In genomic region chr6:33320315-33321181, GRCh38 we compare ENCODE assay signal across 8 cellular contexts. TPM values are rescaled to one million over a fixed set of nuclear protein-coding genes. Genes with fewer than 3 reads are reported as not detected.
A peak's percentile ranks its signal among the peaks of the same experiment; 100 is the strongest.
DNase-seq lines count a peak whose midpoint lies in the region; ATAC-seq and TF ChIP-seq lines count a peak whose summit lies in the region.

No MANE protein-coding gene starts in this region.

- no peak overlapping the region for H3K9ac ChIP-seq in trophoblast cell (ENCODE audit: low read length)

- no peaks in the 10 kb centered on the region for H3K27me3 ChIP-seq in RWPE2 (ENCODE audit: insufficient read depth, poor library complexity, severe bottlenecking)
- no peaks in the 10 kb centered on the region for H3K27me3 ChIP-seq in trophoblast cell (ENCODE audit: insufficient read depth, low read length)
- H3K27me3 ChIP-seq in upper lobe of left lung, result no peaks in the 10 kb centered on the region

- H3K9me3 ChIP-seq in RWPE2 (ENCODE audit: severe bottlenecking), result no peaks in the 10 kb centered on the region
- no peaks in the 10 kb centered on the region for H3K9me3 ChIP-seq in trophoblast cell (ENCODE audit: insufficient read depth, low read depth, low read length)
- H3K9me3 ChIP-seq in upper lobe of left lung, result no peaks in the 10 kb centered on the region

- no peak overlapping the region for H3K14ac ChIP-seq in trophoblast cell (ENCODE audit: low read length)

- no peak for TF ChIP-seq EP300 in upper lobe of left lung (IDR thresholded peaks at IDR 0.05)

- H2BK12ac ChIP-seq in trophoblast cell (ENCODE audit: low read length), result no peak overlapping the region

- H4K8ac ChIP-seq in trophoblast cell (ENCODE audit: low read depth, low read length), result no peak overlapping the region

- WGBS in trophoblast cell (ENCODE audit: extremely low coverage, insufficient coverage, insufficient read length), result no CpG with 5 or more reads among the region's 32 CpGs
- WGBS in upper lobe of left lung, 2 donors, result 75 to 76% methylated on average over 26 to 31 of the region's 32 CpGs

- H3K4me2 ChIP-seq in trophoblast cell (ENCODE audit: low read length), result peak overlapping the region; percentile 14

- H3K79me2 ChIP-seq in trophoblast cell (ENCODE audit: control insufficient read depth, insufficient read depth, low read length, poor library complexity), result peaks cover 10% of the 10 kb centered on the region

- H3K36me3 ChIP-seq in RWPE2 (ENCODE audit: low read depth), result peaks cover 31% of the 10 kb centered on the region
- peaks cover 35 to 38% of the 10 kb centered on the region in 2 experiments for H3K36me3 ChIP-seq in trophoblast cell (ENCODE audit: control insufficient read depth in 1 of 2, insufficient read depth in 2 of 2, low read length in 2 of 2)
- H3K36me3 ChIP-seq in upper lobe of left lung, result peaks cover 7 to 39% (median 33%) of the 10 kb centered on the region in 4 donors

- no peak overlapping the region for H3K23ac ChIP-seq in trophoblast cell (ENCODE audit: low read length)

- no peak overlapping the region for H2AK5ac ChIP-seq in trophoblast cell (ENCODE audit: low read length)

- peaks cover 29% of the 10 kb centered on the region for H3K4me1 ChIP-seq in RWPE2 (ENCODE audit: insufficient read depth, poor library complexity, severe bottlenecking)
- H3K4me1 ChIP-seq in trophoblast cell (ENCODE audit: control insufficient read depth in 1 of 2, insufficient read depth in 2 of 2, low read length in 2 of 2), result peaks cover 20 to 27% of the 10 kb centered on the region in 2 experiments
- peaks cover 48 to 63% (median 59%) of the 10 kb centered on the region in 4 donors for H3K4me1 ChIP-seq in upper lobe of left lung

- H4K91ac ChIP-seq in trophoblast cell (ENCODE audit: low read depth, low read length), result peak overlapping the region; percentile 48

- DNase-seq in ELF-1 (ENCODE audit: low read depth, low spot score) (peak; percentile 51), RWPE2 (ENCODE audit: low spot score) (peak; percentile 77), fibroblast of gingiva (ENCODE audit: low read depth) (peak; percentile 81), trophoblast cell (peak; percentile 85 to 93), DMS153 treated with DMSO at 0.1 percent for 48 hours (lab: John Stamatoyannopoulos, UW; ENCODE audit: unreplicated experiment) (no peak), upper lobe of left lung (no peak), DMS79 (lab: John Stamatoyannopoulos, UW) (no peak)

- TF ChIP-seq POLR2A in upper lobe of left lung (IDR thresholded peaks at IDR 0.05), result no peak

- H3K4ac ChIP-seq in trophoblast cell (ENCODE audit: low read depth, low read length), result peak overlapping the region; percentile 12

- no peak overlapping the region for H4K12ac ChIP-seq in trophoblast cell (ENCODE audit: low read depth, low read length)

- H3K4me3 ChIP-seq in RWPE2 (ENCODE audit: severe bottlenecking) (no peak overlapping the region), trophoblast cell (ENCODE audit: low read depth, low read length) (no peak overlapping the region), upper lobe of left lung (no peak overlapping the region)

- H3K27ac ChIP-seq in RWPE2 (ENCODE audit: poor library complexity, severe bottlenecking) (peak overlapping the region; percentile 82), trophoblast cell (ENCODE audit: low read depth, low read length) (peak overlapping the region; percentile 43), upper lobe of left lung (peak overlapping the region in 2 of 4 donors; percentile 4 to 52)

- no peak overlapping the region for H2AFZ ChIP-seq in trophoblast cell (ENCODE audit: insufficient read depth, low read length, poor library complexity)

- no peak for TF ChIP-seq CTCF in RWPE2 (IDR thresholded peaks at IDR 0.05; ENCODE audit: poor library complexity, severe bottlenecking)
- TF ChIP-seq CTCF in upper lobe of left lung (IDR thresholded peaks at IDR 0.05), result no peak

- H2BK5ac ChIP-seq in trophoblast cell (ENCODE audit: low read depth, low read length, poor library complexity), result no peak overlapping the region

- peak overlapping the region; percentile 5 for H2BK120ac ChIP-seq in trophoblast cell (ENCODE audit: insufficient read depth, low read length, poor library complexity)

- ATAC-seq in RWPE2 (ENCODE audit: low read depth) (no peak; the same call in 2 of the 3 replicates), HG03521 (IDR thresholded peaks at IDR 0.05; ENCODE audit: unreplicated experiment) (no peak), upper lobe of left lung (ENCODE audit: low FRiP score in 2 of 2) (no peak)

- H3K18ac ChIP-seq in trophoblast cell (ENCODE audit: low read length), result peak overlapping the region; percentile 20

- H3K79me1 ChIP-seq in trophoblast cell (ENCODE audit: low read length), result peaks cover 11% of the 10 kb centered on the region

RNA-seq across cellular contexts. Expression of gene DAXX, which starts 2.2 kb away (rescaled TPM):
- 54.8 and 56.1 TPM in 2 replicates for polyA plus RNA-seq in trophoblast cell (2013)
- 10 to 100 TPM; 29.3 to 57.6 (median 43.5) TPM for total RNA-seq in upper lobe of left lung

RNA-seq across cellular contexts. Expression of gene ZBTB22, which starts 3.0 kb away (rescaled TPM):
- polyA plus RNA-seq in trophoblast cell (2013), result 10.8 and 10.9 TPM in 2 replicates
- total RNA-seq in upper lobe of left lung, result 10 to 100 TPM; 24.2 to 32.5 (median 28.2) TPM

RNA-seq across cellular contexts. Expression of gene TAPBP, which starts 6.7 kb away (rescaled TPM):
- polyA plus RNA-seq in trophoblast cell (2013), result 62.9 and 65.4 TPM in 2 replicates
- 100 to 1,000 TPM; 131 to 310 (median 221) TPM for total RNA-seq in upper lobe of left lung

RNA-seq across cellular contexts. Expression of gene RGL2, which starts 21.8 kb away (rescaled TPM):
- 151 and 154 TPM in 2 replicates for polyA plus RNA-seq in trophoblast cell (2013)
- 100 to 1,000 TPM in 2 of 6 donors, 10 to 100 TPM in 4; 56.5 to 149 (median 77.9) TPM for total RNA-seq in upper lobe of left lung

RNA-seq across cellular contexts. Expression of gene PFDN6, which starts 31.1 kb away (rescaled TPM):
- 67.7 and 69.0 TPM in 2 replicates for polyA plus RNA-seq in trophoblast cell (2013)
- 10 to 100 TPM; 13.8 to 42.9 (median 30.7) TPM for total RNA-seq in upper lobe of left lung

Comparison
In these comparisons a context has a peak if more than half of its experiments do, and no peak if none do; other contexts are left out.
1. DNase-seq: peak in ELF-1 (single experiment), RWPE2 (single experiment), fibroblast of gingiva (single experiment) and trophoblast cell (2 of 2); none in DMS153 treated with DMSO at 0.1 percent for 48 hours (single experiment), upper lobe of left lung (0 of 2) and DMS79 (single experiment).